Comparison of ENCODE assay signal across 11 cellular contexts in genomic region chr5:14588758-14589543, GRCh38. TPM values are rescaled to one million over a fixed set of nuclear protein-coding genes. Genes with fewer than 3 reads are reported as not detected.
DNase-seq lines count a peak whose midpoint lies in the region; ATAC-seq and TF ChIP-seq lines count a peak whose summit lies in the region.
"Had no signal": no experiment of that assay in that cellular context is flagged by ENCODE, and none has a peak within 500 bp of the region (broad histone marks: within the 10 kb centered on the region; RNA-seq: fewer than 3 reads in every experiment).

No MANE protein-coding gene starts in this region.

- peaks cover 78% of the 10 kb centered on the region for H3K4me1 Mint-ChIP-seq in central memory CD8-positive, alpha-beta T cell
- H3K4me1 Mint-ChIP-seq in progenitor cell of endocrine pancreas (ENCODE audit: low read depth): peaks cover 34% of the 10 kb centered on the region
- H3K4me1 Mint-ChIP-seq: nephron had no signal

- ATAC-seq in central memory CD8-positive, alpha-beta T cell (replicated peaks; ENCODE audit: extremely low read depth, poor library complexity, severe bottlenecking): no peak
- no peak for ATAC-seq in HG03342 (IDR thresholded peaks at IDR 0.05; ENCODE audit: unreplicated experiment)
- ATAC-seq: activated T-cell treated with anti-CD3 and anti-CD28 coated beads, Interleukin-2, amount 50 U/mL, for 4 hours had no signal

- H3K27ac Mint-ChIP-seq in central memory CD8-positive, alpha-beta T cell (ENCODE audit: low read depth): peak overlapping the region; percentile 54
- H3K27ac Mint-ChIP-seq in progenitor cell of endocrine pancreas: peak overlapping the region; percentile 6
- H3K27ac Mint-ChIP-seq: nephron had no signal

- no peak for TF ChIP-seq CTCF in progenitor cell of endocrine pancreas (IDR thresholded peaks at IDR 0.05; ENCODE audit: unreplicated experiment)

- H3K36me3 Mint-ChIP-seq in central memory CD8-positive, alpha-beta T cell (ENCODE audit: insufficient read depth): peaks cover 2% of the 10 kb centered on the region
- peaks cover 14% of the 10 kb centered on the region for H3K36me3 Mint-ChIP-seq in progenitor cell of endocrine pancreas (ENCODE audit: insufficient read depth)

- no peaks in the 10 kb centered on the region for H3K9me3 Mint-ChIP-seq in central memory CD8-positive, alpha-beta T cell
- H3K9me3 Mint-ChIP-seq in progenitor cell of endocrine pancreas (ENCODE audit: low read depth): peaks cover 7% of the 10 kb centered on the region
- H3K9me3 Mint-ChIP-seq: activated T-cell treated with anti-CD3 and anti-CD28 coated beads, Interleukin-2, amount 50 U/mL, for 4 hours had no signal

- H3K27me3 Mint-ChIP-seq in central memory CD8-positive, alpha-beta T cell: no peaks in the 10 kb centered on the region
- H3K27me3 Mint-ChIP-seq in progenitor cell of endocrine pancreas: no peaks in the 10 kb centered on the region

- DNase-seq in DMS53 (lab: John Stamatoyannopoulos, UW): peak; percentile 94
- DNase-seq in NCI-H345 treated with DMSO at 0.1 percent for 48 hours (lab: John Stamatoyannopoulos, UW; ENCODE audit: unreplicated experiment): peak; percentile 26
- no peak for DNase-seq in central memory CD8-positive, alpha-beta T cell (ENCODE audit: low spot score in 2 of 2)
- no peak for DNase-seq in progenitor cell of endocrine pancreas (ENCODE audit: low spot score, unreplicated experiment)
- DNase-seq in NCI-H2196 treated with DMSO at 0.1 percent for 48 hours (lab: John Stamatoyannopoulos, UW; ENCODE audit: unreplicated experiment): no peak
- no peak for DNase-seq in stimulated activated CD8-positive, alpha-beta memory T cell treated with anti-CD3 and anti-CD28 coated beads, Interleukin-4, amount 100 ng/mL, for 48 hours
- DNase-seq: activated T-cell treated with anti-CD3 and anti-CD28 coated beads, Interleukin-2, amount 50 U/mL, for 4 hours; NCI-H524; WERI-Rb-1 had no signal

- H3K4me3 Mint-ChIP-seq in central memory CD8-positive, alpha-beta T cell: no peak overlapping the region
- no peak overlapping the region for H3K4me3 Mint-ChIP-seq in progenitor cell of endocrine pancreas (ENCODE audit: low read depth)
- H3K4me3 Mint-ChIP-seq: activated T-cell treated with anti-CD3 and anti-CD28 coated beads, Interleukin-2, amount 50 U/mL, for 4 hours; nephron had no signal

RNA-seq across cellular contexts. Expression of gene OTULINL, which starts 7.4 kb away (rescaled TPM):
- total RNA-seq in progenitor cell of endocrine pancreas: 35.5 and 36.3 TPM in 2 replicates

Comparison
In these comparisons a context has a peak if more than half of its experiments do, and no peak if none do; other contexts are left out.
1. DNase-seq: peak in DMS53 (single experiment) and NCI-H345 treated with DMSO at 0.1 percent for 48 hours (single experiment); none in central memory CD8-positive, alpha-beta T cell (0 of 2), progenitor cell of endocrine pancreas (single experiment), NCI-H2196 treated with DMSO at 0.1 percent for 48 hours (single experiment) and stimulated activated CD8-positive, alpha-beta memory T cell treated with anti-CD3 and anti-CD28 coated beads, Interleukin-4, amount 100 ng/mL, for 48 hours (single experiment).